In the genomic region with DNA sequence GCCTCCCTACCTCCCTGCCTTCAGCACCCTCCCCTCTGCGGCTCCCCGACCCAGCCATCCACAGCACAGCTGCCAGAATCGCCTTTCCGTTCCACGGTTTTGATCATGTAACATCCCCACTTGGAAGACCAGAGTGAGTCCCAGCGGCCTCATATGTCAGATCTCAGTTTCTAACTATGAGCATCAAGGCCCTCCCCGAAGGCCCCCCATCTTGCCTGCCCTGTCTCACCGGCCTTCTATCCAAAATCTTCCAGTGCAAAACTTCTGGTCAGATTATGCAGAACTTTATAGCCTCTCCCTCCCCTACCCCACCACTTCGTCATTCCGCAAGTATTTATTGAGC, we compare ENCODE assay signal across 8 cellular contexts. TPM values are rescaled to one million over a fixed set of nuclear protein-coding genes. Genes with fewer than 3 reads are reported as not detected.
DNase-seq lines count a peak whose midpoint lies in the region; ATAC-seq and TF ChIP-seq lines count a peak whose summit lies in the region.

No MANE protein-coding gene starts in this region.

- POLR2A ChIA-PET in BJ (lab: Charles Lee): no interaction called here

- intact Hi-C loops in dendritic cell treated with granulocyte-macrophage colony-stimulating factor and Interleukin-4, amounts not matched to agents 40 ng/mL and 50 ng/mL, for 4 days (cut with micrococcal nuclease): no loop called here

- TF ChIP-seq CTCF in BJ (IDR thresholded peaks at IDR 0.05; ENCODE audit: insufficient read depth, low read depth, low read length): no peak
- no peak for TF ChIP-seq CTCF in neural cell (IDR thresholded peaks at IDR 0.05; ENCODE audit: poor library complexity, severe bottlenecking)

- no peak for TF ChIP-seq EP300 in neural cell (conservative IDR thresholded peaks at IDR 0.05; ENCODE audit: poor library complexity, severe bottlenecking)

- peaks cover 20% of the 10 kb centered on the region for H3K4me1 Mint-ChIP-seq in dendritic cell treated with granulocyte-macrophage colony-stimulating factor and Interleukin-4, amounts not matched to agents 40 ng/mL and 50 ng/mL, for 4 days (ENCODE audit: low read depth)

- no peak overlapping the region for H3K4me2 ChIP-seq in neural cell (ENCODE audit: low read length)

- H3K4me3 ChIP-seq in BJ (ENCODE audit: low read depth, low read length) (peak overlapping the region; percentile 28), neural cell (ENCODE audit: low read length) (peak overlapping the region; percentile 28)

- H3F3A ChIP-seq in neural cell (ENCODE audit: insufficient read depth, low read length, poor library complexity, severe bottlenecking): no peaks in the 10 kb centered on the region

- H3K9me3 Mint-ChIP-seq in dendritic cell treated with granulocyte-macrophage colony-stimulating factor and Interleukin-4, amounts not matched to agents 40 ng/mL and 50 ng/mL, for 4 days: no peaks in the 10 kb centered on the region

- no peaks in the 10 kb centered on the region for H3K36me3 Mint-ChIP-seq in dendritic cell treated with granulocyte-macrophage colony-stimulating factor and Interleukin-4, amounts not matched to agents 40 ng/mL and 50 ng/mL, for 4 days (ENCODE audit: low read depth)

- peak; percentile 14 for ATAC-seq in HG02642 (IDR thresholded peaks at IDR 0.05; ENCODE audit: poor library complexity, unreplicated experiment)
- ATAC-seq in GM21737 (IDR thresholded peaks at IDR 0.05; ENCODE audit: unreplicated experiment): no peak

- H3K9me2 ChIP-seq in neural cell (ENCODE audit: insufficient read depth, low read length): no peaks in the 10 kb centered on the region

- H3K36me3 ChIP-seq in BJ (ENCODE audit: control insufficient read depth, insufficient read depth, low read length) (no peaks in the 10 kb centered on the region), neural cell (ENCODE audit: insufficient read depth, low read length) (no peaks in the 10 kb centered on the region)

- H3K79me2 ChIP-seq in neural cell (replicated peaks; ENCODE audit: insufficient read depth, low read length): no peaks in the 10 kb centered on the region

- H3K27ac ChIP-seq in neural cell (ENCODE audit: low read length): no peak overlapping the region

- CTCF ChIA-PET in BJ (lab: Yijun Ruan, JAX): interaction anchor here (0.7 to 3.8 kb wide), 4 partner anchors 9 to 216 kb away, joined by 3 to 36 read pairs (median 7); no protein-coding TSS in a partner anchor

- H3K27me3 ChIP-seq in BJ (ENCODE audit: control insufficient read depth, insufficient read depth, low read length): peaks cover 8% of the 10 kb centered on the region
- H3K27me3 ChIP-seq in neural cell (ENCODE audit: insufficient read depth, low read depth, low read length): peaks cover 26% of the 10 kb centered on the region

- H3K9me3 ChIP-seq in neural cell (ENCODE audit: low read length): no peaks in the 10 kb centered on the region

- TF ChIP-seq RAD21 in neural cell (conservative IDR thresholded peaks at IDR 0.05): no peak

- peak overlapping the region; percentile 42 for H3K27ac Mint-ChIP-seq in dendritic cell treated with granulocyte-macrophage colony-stimulating factor and Interleukin-4, amounts not matched to agents 40 ng/mL and 50 ng/mL, for 4 days

- DNase-seq in BJ (ENCODE audit: low read depth): no peak
- DNase-seq in activated effector memory CD4-positive, alpha-beta T cell treated with anti-CD3 and anti-CD28 coated beads, Interleukin-2, amount 50 U/mL, for 16 hours: no peak
- DNase-seq in SKM-1 treated with dmso at 0.1 percent for 144 hours (lab: John Stamatoyannopoulos, UW; ENCODE audit: unreplicated experiment): no peak
- DNase-seq in NCI-H2081 treated with DMSO at 0.1 percent for 48 hours (lab: John Stamatoyannopoulos, UW): no peak

- H4K20me1 ChIP-seq in neural cell (ENCODE audit: insufficient read depth): no peaks in the 10 kb centered on the region

- peak overlapping the region; percentile 59 for H3K4me3 Mint-ChIP-seq in dendritic cell treated with granulocyte-macrophage colony-stimulating factor and Interleukin-4, amounts not matched to agents 40 ng/mL and 50 ng/mL, for 4 days

- H2AFZ ChIP-seq in neural cell (ENCODE audit: low read depth, low read length): no peak overlapping the region

- peaks cover 78% of the 10 kb centered on the region for H3K27me3 Mint-ChIP-seq in dendritic cell treated with granulocyte-macrophage colony-stimulating factor and Interleukin-4, amounts not matched to agents 40 ng/mL and 50 ng/mL, for 4 days

- H3K9ac ChIP-seq in neural cell (ENCODE audit: low read length): no peak overlapping the region

TF ChIP-seq in neural cell, 6 proteins besides CTCF, POLR2A, EP300 and RAD21:
- no peak for TF ChIP-seq MXI1 (conservative IDR thresholded peaks at IDR 0.05; ENCODE audit: poor library complexity, severe bottlenecking)
- TF ChIP-seq SMC3 (conservative IDR thresholded peaks at IDR 0.05; ENCODE audit: poor library complexity): no peak

RNA-seq across cellular contexts. Expression of gene LMX1A, which starts 20.3 kb away (rescaled TPM):
- polyA plus RNA-seq in BJ (2011; rRNA removed) (not detected in 2 replicates), neural cell (0.47 and 0.52 TPM in 2 replicates)
- polyA minus RNA-seq in BJ (2011; rRNA and poly(A)+ RNA removed): not detected in 2 replicates
- polyA minus RNA-seq in neural cell: 0.69 TPM in 1 of 2 replicates, not detected in the other
